ENCODE assay signal across 28 cellular contexts in the genomic region with DNA sequence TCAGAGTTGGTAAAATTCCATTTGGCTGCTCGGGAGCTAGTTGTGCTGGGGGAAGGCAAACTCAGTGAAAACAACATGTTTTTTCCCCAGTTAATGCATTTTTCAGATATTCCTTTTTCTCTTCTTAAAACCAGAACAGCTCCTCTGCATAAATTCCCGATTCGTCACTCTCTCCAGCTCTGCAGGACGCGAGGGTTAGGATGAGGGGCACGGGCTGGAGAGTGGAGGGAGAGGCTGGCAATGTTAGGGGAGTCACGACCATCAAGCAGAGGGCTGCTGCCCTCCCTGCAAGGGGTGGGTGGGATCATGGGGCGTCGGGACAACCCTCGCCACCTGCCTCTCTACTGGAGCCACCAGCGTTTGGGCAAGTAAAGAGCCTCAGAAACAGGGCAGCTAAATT. TPM values are rescaled to one million over a fixed set of nuclear protein-coding genes. Genes with fewer than 3 reads are reported as not detected.
"Had no signal": no experiment of that assay in that cellular context is flagged by ENCODE, and none has a peak within 500 bp of the region (broad histone marks: within the 10 kb centered on the region; RNA-seq: fewer than 3 reads in every experiment).

No MANE protein-coding gene starts in this region.

- H3K27ac Mint-ChIP-seq: activated CD4-positive, alpha-beta T cell treated with anti-CD3 and anti-CD28 coated beads, Interleukin-2, amount 10 ng/mL, durations not matched to agents 24 days and 14 days; activated naive CD8-positive, alpha-beta T cell treated with anti-CD3 and anti-CD28 coated beads, Interleukin-2, amount 50 U/mL, for 24 hours had no signal

- H3K4me2 ChIP-seq: SK-N-SH had no signal

- H3K9me3 Mint-ChIP-seq: activated CD4-positive, alpha-beta T cell treated with anti-CD3 and anti-CD28 coated beads, Interleukin-2, amount 10 ng/mL, durations not matched to agents 24 days and 14 days; activated naive CD4-positive, alpha-beta T cell treated with anti-CD3 and anti-CD28 coated beads, Interleukin-2, amount 50 U/mL, for 72 hours; activated naive CD8-positive, alpha-beta T cell treated with anti-CD3 and anti-CD28 coated beads, Interleukin-2, amount 50 U/mL, for 24 hours; activated T-cell treated with anti-CD3 and anti-CD28 coated beads, Interleukin-2, amount 50 U/mL, for 4 hours; brain; central memory CD8-positive, alpha-beta T cell had no signal

- H3K36me3 ChIP-seq: ascending aorta, MG63, Peyer's patch, SJCRH30 had no signal

- H3K4me3 Mint-ChIP-seq: activated CD4-positive, alpha-beta T cell treated with anti-CD3 and anti-CD28 coated beads, Interleukin-2, amount 10 ng/mL, durations not matched to agents 24 days and 14 days; activated naive CD8-positive, alpha-beta T cell treated with anti-CD3 and anti-CD28 coated beads, Interleukin-2, amount 50 U/mL, for 24 hours; activated T-cell treated with anti-CD3 and anti-CD28 coated beads, Interleukin-2, amount 50 U/mL, for 4 hours; central memory CD8-positive, alpha-beta T cell had no signal

- H3K27me3 ChIP-seq: ascending aorta, MG63, Peyer's patch, SJCRH30 had no signal

- H3K36me3 Mint-ChIP-seq: activated naive CD4-positive, alpha-beta T cell treated with anti-CD3 and anti-CD28 coated beads, Interleukin-2, amount 50 U/mL, for 72 hours had no signal

- H3K27ac ChIP-seq: ascending aorta, Peyer's patch, SJCRH30 had no signal

- H3K4me3 ChIP-seq: ascending aorta, MG63, Peyer's patch, SJCRH30 had no signal

- ATAC-seq: activated naive CD4-positive, alpha-beta T cell treated with anti-CD3 and anti-CD28 coated beads, Interleukin-2, amount 50 U/mL, for 72 hours; activated naive CD8-positive, alpha-beta T cell treated with anti-CD3 and anti-CD28 coated beads, Interleukin-2, amount 50 U/mL, for 24 hours; activated T-cell treated with anti-CD3 and anti-CD28 coated beads, Interleukin-2, amount 50 U/mL, for 4 hours had no signal

- H3K4me1 ChIP-seq: ascending aorta, Peyer's patch had no signal

- DNase-seq: activated CD4-positive, alpha-beta T cell treated with anti-CD3 and anti-CD28 coated beads for 1 hour; activated CD4-positive, alpha-beta T cell treated with anti-CD3 and anti-CD28 coated beads, Interleukin-2, amount 10 ng/mL, durations not matched to agents 24 days and 14 days; activated CD4-positive, alpha-beta T cell treated with anti-CD3 and anti-CD28 coated beads, Interleukin-2, amount 50 U/mL, for 48 hours; activated CD8-positive, alpha-beta memory T cell treated with anti-CD3 and anti-CD28 coated beads for 24 hours; activated effector memory CD4-positive, alpha-beta T cell treated with anti-CD3 and anti-CD28 coated beads, Interleukin-2, amount 50 U/mL, for 16 hours; activated naive CD4-positive, alpha-beta T cell treated with Interleukin-2 at 50 U/mL for 16 hours; activated naive CD8-positive, alpha-beta T cell treated with anti-CD3 and anti-CD28 coated beads, Interleukin-2, amount 50 U/mL, for 24 hours; activated T-cell treated with anti-CD3 and anti-CD28 coated beads, Interleukin-2, amount 50 U/mL, for 4 hours; amniotic stem cell; MG63; MV-4-11; NCI-H1092 treated with DMSO at 0.1 percent for 48 hours; NCI-H1417 treated with DMSO at 0.1 percent for 48 hours; NCI-H1694 treated with DMSO at 0.1 percent for 48 hours; NCI-H2029 treated with DMSO at 0.1 percent for 48 hours; NCI-H510A treated with DMSO at 0.1 percent for 48 hours; NCI-H69; NK-92 treated with Interleukin-12 subunit alpha and Interleukin-12 subunit beta, amount 100 ng/mL, for 24 hours; Peyer's patch; Right ventricle myocardium superior; SJCRH30; SW 1271 had no signal

- H3K9me3 ChIP-seq: ascending aorta, MG63, Peyer's patch, SJCRH30, SK-N-SH had no signal

- H3K4me1 Mint-ChIP-seq: activated CD4-positive, alpha-beta T cell treated with anti-CD3 and anti-CD28 coated beads, Interleukin-2, amount 10 ng/mL, durations not matched to agents 24 days and 14 days; activated naive CD8-positive, alpha-beta T cell treated with anti-CD3 and anti-CD28 coated beads, Interleukin-2, amount 50 U/mL, for 24 hours; central memory CD8-positive, alpha-beta T cell had no signal

- H3K9ac ChIP-seq: SK-N-SH had no signal

RNA-seq across cellular contexts. Expression of a gene that starts 31.4 kb away (rescaled TPM):
- total RNA-seq: activated naive CD4-positive, alpha-beta T cell treated with anti-CD3 and anti-CD28 coated beads, Interleukin-2, amount 50 U/mL, for 72 hours; activated T-cell treated with anti-CD3 and anti-CD28 coated beads, Interleukin-2, amount 50 U/mL, for 4 hours; T-helper 1 cell treated with Interleukin-12 subunit alpha and Interleukin-12 subunit beta and Interleukin-4 antibody, amounts not matched to agents 30 ng/mL and 1 ng/mL, for 36 hours had no signal

RNA-seq across cellular contexts. Expression of a gene that starts 40.9 kb away (rescaled TPM):
- total RNA-seq: activated naive CD4-positive, alpha-beta T cell treated with anti-CD3 and anti-CD28 coated beads, Interleukin-2, amount 50 U/mL, for 72 hours; T-helper 1 cell treated with Interleukin-12 subunit alpha and Interleukin-12 subunit beta and Interleukin-4 antibody, amounts not matched to agents 30 ng/mL and 1 ng/mL, for 36 hours had no signal
